ENCODE assay signal across 9 cellular contexts in the genomic region with DNA sequence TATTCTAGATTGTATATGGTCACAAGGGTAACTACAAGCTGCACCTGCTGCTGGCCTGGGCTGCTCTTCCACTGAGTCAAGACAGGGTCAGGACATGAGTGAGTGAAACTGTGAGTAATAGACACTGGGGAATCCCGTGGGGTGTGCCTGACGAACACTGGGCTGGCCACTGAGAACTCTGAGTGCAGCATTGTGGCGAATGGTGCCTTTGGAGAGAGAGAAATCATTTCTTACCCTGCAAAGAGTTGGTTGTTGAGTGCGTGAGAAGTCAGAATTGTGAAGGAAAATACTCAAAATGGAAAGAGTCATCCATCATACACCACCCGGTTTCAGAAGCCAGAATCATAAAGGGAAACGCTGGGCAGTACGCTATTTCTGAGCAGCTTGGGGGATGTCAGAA. TPM values are rescaled to one million over a fixed set of nuclear protein-coding genes. Genes with fewer than 3 reads are reported as not detected.
DNase-seq lines count a peak whose midpoint lies in the region; ATAC-seq and TF ChIP-seq lines count a peak whose summit lies in the region.
"Had no signal": no experiment of that assay in that cellular context is flagged by ENCODE, and none has a peak within 500 bp of the region (broad histone marks: within the 10 kb centered on the region; RNA-seq: fewer than 3 reads in every experiment).

No MANE protein-coding gene starts in this region.

- H3K4me1 Mint-ChIP-seq in activated T-helper 2 cell treated with anti-CD3 and anti-CD28 coated beads, Interferon-gamma antibody, Interleukin-2, Interleukin-4, amounts not matched to agents 10 μg/mL and 5 μg/mL and 100 μg/mL, durations not matched to agents 14 hours and 24 hours and 36 hours (ENCODE audit: low read depth): peaks cover 18% of the 10 kb centered on the region
- peaks cover 0 to 4% (median 2%) of the 10 kb centered on the region in 3 donors for H3K4me1 Mint-ChIP-seq in CD8-positive, alpha-beta memory T cell
- no peaks in the 10 kb centered on the region for H3K4me1 Mint-ChIP-seq in endodermal cell

- intact Hi-C loops in activated T-helper 2 cell treated with anti-CD3 and anti-CD28 coated beads, Interferon-gamma antibody, Interleukin-2, Interleukin-4, amounts not matched to agents 10 μg/mL and 5 μg/mL and 100 μg/mL, durations not matched to agents 14 hours and 24 hours and 36 hours (cut with micrococcal nuclease): loop anchor here (1.0 to 5.0 kb wide), 8 partner anchors 23 to 510 kb away; a partner anchor contains a TSS
- intact Hi-C loops in left cardiac atrium (cut with DNase I): no loop called here

- TF ChIP-seq CTCF in endodermal cell (conservative IDR thresholded peaks at IDR 0.05): no peak

- ATAC-seq in GM19324 (IDR thresholded peaks at IDR 0.05; ENCODE audit: low FRiP score, unreplicated experiment): peak; percentile 91
- ATAC-seq in HG03045 (IDR thresholded peaks at IDR 0.05; ENCODE audit: unreplicated experiment): peak; percentile 100
- no peak for ATAC-seq in left cardiac atrium

- H3K27ac Mint-ChIP-seq in activated T-helper 2 cell treated with anti-CD3 and anti-CD28 coated beads, Interferon-gamma antibody, Interleukin-2, Interleukin-4, amounts not matched to agents 10 μg/mL and 5 μg/mL and 100 μg/mL, durations not matched to agents 14 hours and 24 hours and 36 hours: peak overlapping the region; percentile 69
- H3K27ac Mint-ChIP-seq in CD8-positive, alpha-beta memory T cell: no peak overlapping the region
- no peak overlapping the region for H3K27ac Mint-ChIP-seq in endodermal cell

- H3K4me1 ChIP-seq in CD8-positive, alpha-beta memory T cell (ENCODE audit: insufficient read depth, low read length): no peaks in the 10 kb centered on the region
- peaks cover 3% of the 10 kb centered on the region for H3K4me1 ChIP-seq in endodermal cell (ENCODE audit: control insufficient read depth, insufficient read depth, low read length)
- H3K4me1 ChIP-seq: parathyroid adenoma had no signal

- DNase-seq in ELR (ENCODE audit: low read depth): peak; percentile 9
- DNase-seq in activated T-helper 2 cell treated with anti-CD3 and anti-CD28 coated beads, Interferon-gamma antibody, Interleukin-2, Interleukin-4, amounts not matched to agents 10 μg/mL and 5 μg/mL and 100 μg/mL, durations not matched to agents 14 hours and 24 hours and 36 hours (ENCODE audit: low spot score): peak; percentile 15
- DNase-seq in CD8-positive, alpha-beta memory T cell: no peak
- no peak for DNase-seq in NCI-H1105 (lab: John Stamatoyannopoulos, UW)
- no peak for DNase-seq in left cardiac atrium
- DNase-seq in endodermal cell: no peak

- H3K27ac ChIP-seq in CD8-positive, alpha-beta memory T cell (ENCODE audit: low read depth, low read length): no peak overlapping the region
- no peak overlapping the region for H3K27ac ChIP-seq in endodermal cell (ENCODE audit: low read depth, low read length)
- H3K27ac ChIP-seq: parathyroid adenoma had no signal

- CTCF ChIA-PET in CD8-positive, alpha-beta memory T cell (lab: Charles Lee): no interaction called here

- POLR2A ChIA-PET in CD8-positive, alpha-beta memory T cell (lab: Charles Lee): no interaction called here

- H3K4me3 Mint-ChIP-seq in activated T-helper 2 cell treated with anti-CD3 and anti-CD28 coated beads, Interferon-gamma antibody, Interleukin-2, Interleukin-4, amounts not matched to agents 10 μg/mL and 5 μg/mL and 100 μg/mL, durations not matched to agents 14 hours and 24 hours and 36 hours (ENCODE audit: low read depth): no peak overlapping the region
- no peak overlapping the region for H3K4me3 Mint-ChIP-seq in CD8-positive, alpha-beta memory T cell
- no peak overlapping the region for H3K4me3 Mint-ChIP-seq in endodermal cell

- H3K27me3 Mint-ChIP-seq in activated T-helper 2 cell treated with anti-CD3 and anti-CD28 coated beads, Interferon-gamma antibody, Interleukin-2, Interleukin-4, amounts not matched to agents 10 μg/mL and 5 μg/mL and 100 μg/mL, durations not matched to agents 14 hours and 24 hours and 36 hours (ENCODE audit: low read depth): peaks cover 2% of the 10 kb centered on the region
- peaks cover 6 to 31% of the 10 kb centered on the region in 2 donors for H3K27me3 Mint-ChIP-seq in CD8-positive, alpha-beta memory T cell
- no peaks in the 10 kb centered on the region for H3K27me3 Mint-ChIP-seq in endodermal cell (ENCODE audit: insufficient read depth)

- H3K36me3 Mint-ChIP-seq in activated T-helper 2 cell treated with anti-CD3 and anti-CD28 coated beads, Interferon-gamma antibody, Interleukin-2, Interleukin-4, amounts not matched to agents 10 μg/mL and 5 μg/mL and 100 μg/mL, durations not matched to agents 14 hours and 24 hours and 36 hours (ENCODE audit: low read depth): no peaks in the 10 kb centered on the region
- no peaks in the 10 kb centered on the region for H3K36me3 Mint-ChIP-seq in CD8-positive, alpha-beta memory T cell
- H3K36me3 Mint-ChIP-seq in endodermal cell (ENCODE audit: low read depth): no peaks in the 10 kb centered on the region

- no peaks in the 10 kb centered on the region for H3K9me3 Mint-ChIP-seq in activated T-helper 2 cell treated with anti-CD3 and anti-CD28 coated beads, Interferon-gamma antibody, Interleukin-2, Interleukin-4, amounts not matched to agents 10 μg/mL and 5 μg/mL and 100 μg/mL, durations not matched to agents 14 hours and 24 hours and 36 hours
- no peaks in the 10 kb centered on the region for H3K9me3 Mint-ChIP-seq in CD8-positive, alpha-beta memory T cell
- H3K9me3 Mint-ChIP-seq in endodermal cell: no peaks in the 10 kb centered on the region

- no peak overlapping the region for H3K9ac ChIP-seq in endodermal cell (ENCODE audit: extremely low read depth, low read length, poor library complexity, severe bottlenecking)
- H3K9ac ChIP-seq: parathyroid adenoma had no signal

- no peaks in the 10 kb centered on the region for H3K36me3 ChIP-seq in CD8-positive, alpha-beta memory T cell (ENCODE audit: insufficient read depth, low read length)
- H3K36me3 ChIP-seq in endodermal cell (ENCODE audit: control insufficient read depth, insufficient read depth, low read length): no peaks in the 10 kb centered on the region

- WGBS in endodermal cell (ENCODE audit: insufficient coverage in 1 of 2, insufficient read length in 1 of 2), 2 experiments: 94 to 95% methylated on average over 4 to 7 of the region's 7 CpGs

- H3K27me3 ChIP-seq in CD8-positive, alpha-beta memory T cell (ENCODE audit: insufficient read depth, low read length, poor library complexity, severe bottlenecking): no peaks in the 10 kb centered on the region
- no peaks in the 10 kb centered on the region for H3K27me3 ChIP-seq in endodermal cell (ENCODE audit: control insufficient read depth, insufficient read depth, low read length, poor library complexity, severe bottlenecking)

- H3K4me3 ChIP-seq in CD8-positive, alpha-beta memory T cell (ENCODE audit: low read length): no peak overlapping the region
- H3K4me3 ChIP-seq in endodermal cell (ENCODE audit: low read length): no peak overlapping the region

- no peaks in the 10 kb centered on the region for H3K9me3 ChIP-seq in CD8-positive, alpha-beta memory T cell (ENCODE audit: low read length)
- H3K9me3 ChIP-seq in endodermal cell (ENCODE audit: control insufficient read depth, low read length): no peaks in the 10 kb centered on the region

RNA-seq across cellular contexts. Expression of a gene that starts 43.1 kb away (rescaled TPM):
- total RNA-seq in activated T-helper 2 cell treated with anti-CD3 and anti-CD28 coated beads, Interferon-gamma antibody, Interleukin-2, Interleukin-4, amounts not matched to agents 10 μg/mL and 5 μg/mL and 100 μg/mL, durations not matched to agents 14 hours and 24 hours and 36 hours: 67.2 and 74.1 TPM in 2 replicates
- 10 to 100 TPM; 96.4 to 99.6 TPM for total RNA-seq in CD8-positive, alpha-beta memory T cell
- polyA plus RNA-seq in CD8-positive, alpha-beta memory T cell: 67.5 TPM
- 10 to 100 TPM; 15.7 to 17.2 TPM for total RNA-seq in left cardiac atrium
- total RNA-seq in endodermal cell: 10 to 100 TPM; 59.6 to 83.8 TPM
- 67.5 TPM for polyA plus RNA-seq in endodermal cell (2013, experiment 1 of 2)
- 61.6 TPM for polyA plus RNA-seq in endodermal cell (2013, experiment 2 of 2)

Comparison
In these comparisons a context has a peak if more than half of its experiments do, and no peak if none do; other contexts are left out.
1. DNase-seq: peak in ELR (single experiment) and activated T-helper 2 cell treated with anti-CD3 and anti-CD28 coated beads, Interferon-gamma antibody, Interleukin-2, Interleukin-4, amounts not matched to agents 10 μg/mL and 5 μg/mL and 100 μg/mL, durations not matched to agents 14 hours and 24 hours and 36 hours (single experiment); none in CD8-positive, alpha-beta memory T cell (0 of 5), NCI-H1105 (single experiment), left cardiac atrium (single experiment) and endodermal cell (single experiment).
2. ATAC-seq: peak in GM19324 (single experiment) and HG03045 (single experiment); none in left cardiac atrium (0 of 2).